In genomic region chr18:54280206-54280550, GRCh38 we compare ENCODE assay signal across 18 cellular contexts. TPM values are rescaled to one million over a fixed set of nuclear protein-coding genes. Genes with fewer than 3 reads are reported as not detected.
DNase-seq lines count a peak whose midpoint lies in the region; ATAC-seq, FAIRE-seq and TF ChIP-seq lines count a peak whose summit lies in the region.
"Had no signal": no experiment of that assay in that cellular context is flagged by ENCODE, and none has a peak within 500 bp of the region (broad histone marks: within the 10 kb centered on the region; RNA-seq: fewer than 3 reads in every experiment).

No MANE protein-coding gene starts in this region.

- H4K20me1 ChIP-seq in astrocyte (ENCODE audit: insufficient read depth, low read length) = no peaks in the 10 kb centered on the region

- no peak overlapping the region for H3K4me2 ChIP-seq in astrocyte (ENCODE audit: low read length)

- H3K4me3 Mint-ChIP-seq in astrocyte (ENCODE audit: unreplicated experiment) = no peak overlapping the region
- H3K4me3 Mint-ChIP-seq: CD14-positive monocyte had no signal

- intact Hi-C loops in lower leg skin (cut with DNase I; ENCODE audit: low total_unique reads) = no loop called here

- H3K4me1 ChIP-seq in HUES48 (ENCODE audit: control insufficient read depth, insufficient read depth, low read length) (peaks cover 12% of the 10 kb centered on the region), astrocyte (ENCODE audit: insufficient read depth, low read length) (peaks cover 3% of the 10 kb centered on the region), upper lobe of left lung (peaks cover 0 to 4% (median 0%) of the 10 kb centered on the region in 4 donors)

- H3K36me3 ChIP-seq in HUES48 (ENCODE audit: control insufficient read depth, insufficient read depth, low read length) = peaks cover 94% of the 10 kb centered on the region
- H3K36me3 ChIP-seq in astrocyte (ENCODE audit: insufficient read depth, low read length) = peaks cover 3% of the 10 kb centered on the region
- H3K36me3 ChIP-seq in upper lobe of left lung = peaks cover 0 to 75% (median 18%) of the 10 kb centered on the region in 4 donors

- peaks cover 7% of the 10 kb centered on the region for H3K36me3 Mint-ChIP-seq in astrocyte (ENCODE audit: low read depth, unreplicated experiment)

- H3K9ac ChIP-seq in HUES48 (ENCODE audit: low read depth, low read length) (no peak overlapping the region), astrocyte (ENCODE audit: low read length) (no peak overlapping the region)

- no peak for FAIRE-seq in astrocyte (lab: Jason Lieb, UNC)
- no peak for FAIRE-seq in RCC 7860 (lab: Jason Lieb, UNC)
- FAIRE-seq: H54, urothelium cell line had no signal

- no peak overlapping the region for H2AFZ ChIP-seq in astrocyte (ENCODE audit: low read depth, low read length)

- no peaks in the 10 kb centered on the region for H3K79me2 ChIP-seq in astrocyte (ENCODE audit: insufficient read depth, low read length)

- DNase-seq in NCI-H510A (lab: John Stamatoyannopoulos, UW) (peak; percentile 1), NCI-H510A treated with DMSO at 0.1 percent for 48 hours (lab: John Stamatoyannopoulos, UW) (no peak), astrocyte (ENCODE audit: low read depth) (no peak), myocyte (ENCODE audit: low read depth) (peak; percentile 14), lower leg skin (ENCODE audit: low spot score in 2 of 2) (no peak), RCC 7860 (ENCODE audit: low spot score) (no peak), upper lobe of left lung (no peak)
- DNase-seq: activated CD4-positive, alpha-beta T cell treated with anti-CD3 and anti-CD28 coated beads for 1 hour; activated naive CD4-positive, alpha-beta T cell; EL; midbrain; NCI-H1930; SHP77 had no signal

- H3K27ac Mint-ChIP-seq in astrocyte (ENCODE audit: unreplicated experiment) = peak overlapping the region; percentile 35

- H3K27me3 Mint-ChIP-seq in astrocyte (ENCODE audit: low read depth, unreplicated experiment) = no peaks in the 10 kb centered on the region

- no peaks in the 10 kb centered on the region for H3K9me3 Mint-ChIP-seq in astrocyte (ENCODE audit: unreplicated experiment)

- no peak for TF ChIP-seq CTCF in astrocyte (IDR thresholded peaks at IDR 0.05; ENCODE audit: insufficient read depth, low read depth, low read length)
- no peak for TF ChIP-seq CTCF in lower leg skin (IDR thresholded peaks at IDR 0.05)
- no peak for TF ChIP-seq CTCF in upper lobe of left lung (IDR thresholded peaks at IDR 0.05)

- no peaks in the 10 kb centered on the region for H3K9me3 ChIP-seq in HUES48 (ENCODE audit: control insufficient read depth, insufficient read depth, low read length)
- no peaks in the 10 kb centered on the region for H3K9me3 ChIP-seq in astrocyte (ENCODE audit: insufficient read depth, low read depth, low read length)
- H3K9me3 ChIP-seq in upper lobe of left lung = no peaks in the 10 kb centered on the region

- TF ChIP-seq EP300 in upper lobe of left lung (IDR thresholded peaks at IDR 0.05) = no peak

- no peak for ATAC-seq in upper lobe of left lung (ENCODE audit: low FRiP score in 2 of 2)
- ATAC-seq: sciatic nerve had no signal

- H3K4me3 ChIP-seq in HUES48 (ENCODE audit: low read depth, low read length) (no peak overlapping the region), astrocyte (ENCODE audit: insufficient read depth, low read depth, low read length) (no peak overlapping the region), lower leg skin (ENCODE audit: low read depth, poor library complexity, severe bottlenecking) (no peak overlapping the region), upper lobe of left lung (no peak overlapping the region)

- TF ChIP-seq POLR2A in lower leg skin (IDR thresholded peaks at IDR 0.05) (no peak), upper lobe of left lung (IDR thresholded peaks at IDR 0.05) (no peak)

- H3K27me3 ChIP-seq in HUES48 (ENCODE audit: control insufficient read depth, insufficient read depth, low read length) (no peaks in the 10 kb centered on the region), astrocyte (ENCODE audit: insufficient read depth, low read length) (no peaks in the 10 kb centered on the region), upper lobe of left lung (no peaks in the 10 kb centered on the region)

- peaks cover 18% of the 10 kb centered on the region for H3K4me1 Mint-ChIP-seq in astrocyte (ENCODE audit: low read depth, unreplicated experiment)

- H3K27ac ChIP-seq in HUES48 (ENCODE audit: low read depth, low read length) (peak overlapping the region; percentile 23), astrocyte (ENCODE audit: low read depth, low read length) (no peak overlapping the region), upper lobe of left lung (no peak overlapping the region)

RNA-seq across cellular contexts. Expression of gene POLI, which starts 10.9 kb away (rescaled TPM):
- 20.4 and 20.5 TPM in 2 replicates for total RNA-seq in astrocyte
- 19.2 and 23.5 TPM in 2 replicates for total RNA-seq in myocyte
- 8.3 TPM for polyA plus RNA-seq in myocyte (2012)
- 10 to 100 TPM; 14.8 to 22.4 (median 18.2) TPM for total RNA-seq in lower leg skin
- 10 to 100 TPM; 10.7 to 66.0 (median 22.4) TPM for total RNA-seq in upper lobe of left lung

RNA-seq across cellular contexts. Expression of gene MBD2, which starts 55.7 kb away (rescaled TPM):
- total RNA-seq in astrocyte = 53.1 and 59.1 TPM in 2 replicates
- total RNA-seq in myocyte = 14.5 TPM in 2 replicates
- polyA plus RNA-seq in myocyte (2012) = 31.4 TPM
- 10 to 100 TPM; 54.2 to 63.5 (median 59.5) TPM for total RNA-seq in lower leg skin
- total RNA-seq in upper lobe of left lung = 100 to 1,000 TPM in 1 of 6 donors, 10 to 100 TPM in 5; 28.7 to 106 (median 52.8) TPM

Comparison
In these comparisons a context has a peak if more than half of its experiments do, and no peak if none do; other contexts are left out.
1. DNase-seq: peak in NCI-H510A (single experiment) and myocyte (single experiment); none in NCI-H510A treated with DMSO at 0.1 percent for 48 hours (single experiment), astrocyte (single experiment), lower leg skin (0 of 2), RCC 7860 (single experiment) and upper lobe of left lung (0 of 2).